In genomic region chr4:4430492-4431195, GRCh38 we compare ENCODE assay signal across 9 cellular contexts. TPM values are rescaled to one million over a fixed set of nuclear protein-coding genes. Genes with fewer than 3 reads are reported as not detected.
A peak's percentile ranks its signal among the peaks of the same experiment; 100 is the strongest.
DNase-seq lines count a peak whose midpoint lies in the region; ATAC-seq, FAIRE-seq and TF ChIP-seq lines count a peak whose summit lies in the region.
"Had no signal": no experiment of that assay in that cellular context is flagged by ENCODE, and none has a peak within 500 bp of the region (broad histone marks: within the 10 kb centered on the region; RNA-seq: fewer than 3 reads in every experiment).

No MANE protein-coding gene starts in this region.

- H2AK5ac ChIP-seq in H1 (ENCODE audit: low read depth, low read length), result no peak overlapping the region

- no peak overlapping the region for H3K4me3 ChIP-seq in HAP-1
- no peak overlapping the region for H3K4me3 ChIP-seq in H1 (ENCODE audit: extremely low read depth in 1 of 4, insufficient read depth in 2 of 4, low read depth in 3 of 4, low read length in 4 of 4)
- H3K4me3 ChIP-seq in naive thymus-derived CD4-positive, alpha-beta T cell (ENCODE audit: low read length), result no peak overlapping the region

- no peaks in the 10 kb centered on the region for H4K20me1 ChIP-seq in H1 (replicated peaks in 1 of 2; ENCODE audit: control insufficient read depth in 1 of 2, insufficient read depth in 2 of 2, low read length in 2 of 2)

- CTCF ChIA-PET in activated CD4-positive, alpha-beta T cell treated with anti-CD3 and anti-CD28 coated beads for 36 hours (lab: Charles Lee), result interaction anchor here (0.6 to 1.7 kb wide), 9 partner anchors 9 to 171 kb away, joined by 3 to 6 read pairs (median 3); no protein-coding TSS in a partner anchor
- CTCF ChIA-PET in H1 (lab: Charles Lee; ENCODE audit: partially characterized antibody), result interaction anchor here (0.6 to 3.8 kb wide), 43 partner anchors 10 to 1379 kb away, joined by 3 to 25 read pairs (median 5); no protein-coding TSS in a partner anchor
- CTCF ChIA-PET in naive thymus-derived CD4-positive, alpha-beta T cell (lab: Charles Lee), result interaction anchor here (0.9 to 4.4 kb wide), 7 partner anchors 14 to 180 kb away, joined by 3 to 31 read pairs (median 4); no protein-coding TSS in a partner anchor

- no peak for TF ChIP-seq EP300 in H1 (IDR thresholded peaks at IDR 0.05; ENCODE audit: borderline replicate concordance in 1 of 2, low read depth in 2 of 2, low read length in 2 of 2)

- intact Hi-C loops in activated CD4-positive, alpha-beta T cell treated with anti-CD3 and anti-CD28 coated beads for 36 hours (cut with DNase I, micrococcal nuclease), result loop anchor here (1.0 to 10.0 kb wide), 3 partner anchors 46 to 178 kb away; no protein-coding TSS in a partner anchor
- intact Hi-C loops in naive thymus-derived CD4-positive, alpha-beta T cell (cut with micrococcal nuclease), result loop anchor here (1.0 to 2.0 kb wide), 6 partner anchors 43 to 178 kb away; partner anchors contain the start of gene NSG1 (in 1 of the 2)

- no peaks in the 10 kb centered on the region for H3K9me3 Mint-ChIP-seq in activated CD4-positive, alpha-beta T cell treated with anti-CD3 and anti-CD28 coated beads for 36 hours (ENCODE audit: low read depth)
- H3K9me3 Mint-ChIP-seq in naive thymus-derived CD4-positive, alpha-beta T cell, result peaks cover 0 to 1% (median 0%) of the 10 kb centered on the region in 11 donors

- no peak overlapping the region for H3K4me2 ChIP-seq in H1 (ENCODE audit: insufficient read depth in 1 of 2, low read depth in 2 of 2, low read length in 2 of 2)

- FAIRE-seq in H1 (lab: Jason Lieb, UNC), result peak; percentile 88
- FAIRE-seq: A204.1 had no signal

- 56% methylated on average over 7 of the region's 7 CpGs; no CpG with 5 or more reads in 1 of the 2 experiments for WGBS in H1 (ENCODE audit: extremely low coverage in 1 of 2, insufficient coverage in 1 of 2, insufficient read length in 1 of 2, insufficient replicate concordance in 2 of 2, low coverage in 1 of 2, low lambda C conversion rate in 2 of 2, missing lambda C conversion rate in 1 of 2), 2 experiments

- H3K9me3 ChIP-seq in HAP-1 (no peaks in the 10 kb centered on the region), H1 (ENCODE audit: insufficient read depth in 2 of 2, low read depth in 1 of 2, low read length in 1 of 2) (no peaks in the 10 kb centered on the region)
- no peaks in the 10 kb centered on the region for H3K9me3 ChIP-seq in naive thymus-derived CD4-positive, alpha-beta T cell (ENCODE audit: control insufficient read depth in 2 of 3, low read length in 3 of 3)

- no peak overlapping the region for H3K56ac ChIP-seq in H1 (replicated peaks; ENCODE audit: insufficient read length, low read depth, low read length)

- no peak overlapping the region for H3K27ac ChIP-seq in H1 (ENCODE audit: low read depth, low read length)
- H3K27ac ChIP-seq in naive thymus-derived CD4-positive, alpha-beta T cell (ENCODE audit: low read depth, low read length), result no peak overlapping the region

- H4K91ac ChIP-seq in H1 (replicated peaks; ENCODE audit: insufficient read length, low read length), result no peak overlapping the region

- no peaks in the 10 kb centered on the region for H3K79me1 ChIP-seq in H1 (ENCODE audit: low read depth, low read length)

- H2BK120ac ChIP-seq in H1 (replicated peaks; ENCODE audit: low read depth, low read length), result no peak overlapping the region

- H3K79me2 ChIP-seq in H1 (ENCODE audit: control insufficient read depth in 1 of 2, insufficient read depth in 2 of 2, low read length in 2 of 2), result no peaks in the 10 kb centered on the region

- no peak overlapping the region for H3K4me3 Mint-ChIP-seq in activated CD4-positive, alpha-beta T cell treated with anti-CD3 and anti-CD28 coated beads for 36 hours
- H3K4me3 Mint-ChIP-seq in naive thymus-derived CD4-positive, alpha-beta T cell, result no peak overlapping the region

- H3K18ac ChIP-seq in H1 (ENCODE audit: extremely low read depth, low read length), result no peak overlapping the region

- no peak overlapping the region for H3K4ac ChIP-seq in H1 (replicated peaks; ENCODE audit: insufficient read length, low read depth, low read length)

- no peaks in the 10 kb centered on the region; the same call in 1 of the 2 replicates for H3K23me2 ChIP-seq in H1 (ENCODE audit: low read depth, low read length)

- DNase-seq in DMS 273 (lab: John Stamatoyannopoulos, UW; ENCODE audit: unreplicated experiment), result peak; percentile 63
- no peak for DNase-seq in DMS 273 treated with DMSO at 0.1 percent for 48 hours (lab: John Stamatoyannopoulos, UW)
- DNase-seq in HAP-1 (ENCODE audit: low spot score in 2 of 2), result peak; percentile 81 to 87
- peak; percentile 5 for DNase-seq in NCI-H146 treated with DMSO at 0.1 percent for 48 hours (lab: John Stamatoyannopoulos, UW; ENCODE audit: unreplicated experiment)
- DNase-seq in activated CD4-positive, alpha-beta T cell treated with anti-CD3 and anti-CD28 coated beads for 36 hours, result peak; percentile 80
- peak in 1 of 2 experiments; percentile 74 for DNase-seq in H1 (ENCODE audit: low read depth in 1 of 2, low spot score in 2 of 2)
- DNase-seq in naive thymus-derived CD4-positive, alpha-beta T cell, result peak in 8 of 9 donors; percentile 11 to 53 (median 35)
- no peak for DNase-seq in NCI-H187 treated with DMSO at 0.1 percent for 48 hours (lab: John Stamatoyannopoulos, UW)

- H3K9ac ChIP-seq in H1 (replicated peaks in 1 of 4; ENCODE audit: extremely low read depth in 1 of 4, low read depth in 3 of 4, low read length in 3 of 4), result no peak overlapping the region

- H3K27me3 Mint-ChIP-seq in activated CD4-positive, alpha-beta T cell treated with anti-CD3 and anti-CD28 coated beads for 36 hours, result no peaks in the 10 kb centered on the region
- H3K27me3 Mint-ChIP-seq in naive thymus-derived CD4-positive, alpha-beta T cell, result no peaks in the 10 kb centered on the region

- no peak overlapping the region for H4K5ac ChIP-seq in H1 (ENCODE audit: insufficient read length, low read depth, low read length)

- no peak overlapping the region for H3K27ac Mint-ChIP-seq in activated CD4-positive, alpha-beta T cell treated with anti-CD3 and anti-CD28 coated beads for 36 hours
- H3K27ac Mint-ChIP-seq in naive thymus-derived CD4-positive, alpha-beta T cell, result no peak overlapping the region

- H3K27me3 ChIP-seq in HAP-1 (ENCODE audit: low read depth) (no peaks in the 10 kb centered on the region), H1 (replicated peaks in 1 of 4; ENCODE audit: control insufficient read depth in 3 of 4, extremely low read depth in 1 of 4, insufficient read depth in 3 of 4, low read length in 3 of 4) (no peaks in the 10 kb centered on the region; a peak in 1 of 7 replicates)
- H3K27me3 ChIP-seq in naive thymus-derived CD4-positive, alpha-beta T cell (ENCODE audit: control insufficient read depth in 2 of 2, insufficient read depth in 2 of 2, low read length in 2 of 2), result no peaks in the 10 kb centered on the region

- H2BK15ac ChIP-seq in H1 (ENCODE audit: low read length), result no peak overlapping the region

- H3K36me3 ChIP-seq in HAP-1 (replicated peaks) (peaks cover 13% of the 10 kb centered on the region), H1 (ENCODE audit: control insufficient read depth in 2 of 4, insufficient read depth in 4 of 4, low read length in 3 of 4) (no peaks in the 10 kb centered on the region)
- peaks cover 0 to 16% (median 0%) of the 10 kb centered on the region in 3 experiments for H3K36me3 ChIP-seq in naive thymus-derived CD4-positive, alpha-beta T cell (ENCODE audit: control insufficient read depth in 2 of 3, insufficient read depth in 3 of 3, low read length in 3 of 3)

- H3K23ac ChIP-seq in H1 (ENCODE audit: insufficient read length), result no peak overlapping the region

- no peak for TF ChIP-seq POLR2A in H1 (IDR thresholded peaks at IDR 0.05; ENCODE audit: control extremely low read depth in 1 of 2, low read depth in 2 of 2, low read length in 2 of 2)

- H2BK5ac ChIP-seq in H1 (ENCODE audit: low read depth, low read length), result no peak overlapping the region

- no peak overlapping the region for H4K8ac ChIP-seq in H1 (ENCODE audit: extremely low read depth, insufficient read depth, low read length)

- POLR2A ChIA-PET in activated CD4-positive, alpha-beta T cell treated with anti-CD3 and anti-CD28 coated beads for 36 hours (lab: Charles Lee), result no interaction called here
- POLR2A ChIA-PET in H1 (lab: Charles Lee; ENCODE audit: partially characterized antibody), result interaction anchor here (1.9 kb wide), 1 partner anchor 10 kb away, joined by 4 read pairs; no protein-coding TSS in a partner anchor
- POLR2A ChIA-PET in naive thymus-derived CD4-positive, alpha-beta T cell (lab: Charles Lee), result no interaction called here

- H3K14ac ChIP-seq in H1 (ENCODE audit: insufficient read length), result no peak overlapping the region

- TF ChIP-seq CTCF in H1 (IDR thresholded peaks at IDR 0.05; ENCODE audit: control extremely low read depth in 1 of 3, insufficient read depth in 1 of 3, low read depth in 1 of 3, low read length in 3 of 3), result peak in 2 of 3 experiments; percentile 82 to 98; a peak in 3 of 4 replicates

- in situ Hi-C loops in HAP-1 (cut with MboI; ENCODE audit: low sequenced_read_pairs), result no loop called here

- peaks cover 42% of the 10 kb centered on the region for H3K4me1 ChIP-seq in HAP-1
- peaks cover 13 to 23% (median 18%) of the 10 kb centered on the region in 4 experiments for H3K4me1 ChIP-seq in H1 (replicated peaks in 1 of 4; ENCODE audit: control insufficient read depth in 3 of 4, insufficient read depth in 4 of 4, low read length in 3 of 4)
- H3K4me1 ChIP-seq in naive thymus-derived CD4-positive, alpha-beta T cell (ENCODE audit: control insufficient read depth in 2 of 2, insufficient read depth in 2 of 2, low read length in 2 of 2), result no peaks in the 10 kb centered on the region

- H2BK12ac ChIP-seq in H1 (ENCODE audit: low read depth, low read length), result no peak overlapping the region

- no peak overlapping the region for H2AFZ ChIP-seq in H1 (ENCODE audit: low read length)

- peak; percentile 70 to 76 for TF ChIP-seq RAD21 in H1 (IDR thresholded peaks at IDR 0.05 in 1 of 2, conservative IDR thresholded peaks at IDR 0.05 in 1 of 2; ENCODE audit: low read depth in 2 of 2, low read length in 2 of 2)

- ATAC-seq in activated CD4-positive, alpha-beta T cell treated with anti-CD3 and anti-CD28 coated beads for 36 hours, result peak; percentile 96
- peak; percentile 87 for ATAC-seq in naive thymus-derived CD4-positive, alpha-beta T cell

- H2BK20ac ChIP-seq in H1 (ENCODE audit: low read length), result no peak overlapping the region

- H3K36me3 Mint-ChIP-seq in activated CD4-positive, alpha-beta T cell treated with anti-CD3 and anti-CD28 coated beads for 36 hours (ENCODE audit: low read depth), result peaks cover 3% of the 10 kb centered on the region
- H3K36me3 Mint-ChIP-seq in naive thymus-derived CD4-positive, alpha-beta T cell, result peaks cover 0 to 25% (median 3%) of the 10 kb centered on the region in 5 donors

- peaks cover 5% of the 10 kb centered on the region for H3K4me1 Mint-ChIP-seq in activated CD4-positive, alpha-beta T cell treated with anti-CD3 and anti-CD28 coated beads for 36 hours
- peaks cover 0 to 6% (median 3%) of the 10 kb centered on the region in 7 donors for H3K4me1 Mint-ChIP-seq in naive thymus-derived CD4-positive, alpha-beta T cell

RNA-seq across cellular contexts. Expression of gene NSG1, which starts 43.7 kb away (rescaled TPM):
- 1 to 10 TPM; 4.1 to 5.3 TPM for total RNA-seq in activated CD4-positive, alpha-beta T cell treated with anti-CD3 and anti-CD28 coated beads for 36 hours
- 56.6 and 61.4 TPM in 2 replicates for total RNA-seq in H1 (2021; fragmentation: NEBNext Ultra II Directional; extraction: Animal tissue kit (Norgen Biotek cat#: 25700))
- 35.7 and 60.0 TPM in 2 replicates for polyA plus RNA-seq in H1 (2011; rRNA removed)
- 34.1 TPM for polyA plus RNA-seq in H1 (2011; cell fraction: cytosol; rRNA removed)
- 44.9 TPM for polyA plus RNA-seq in H1 (2011; cell fraction: nucleus; rRNA removed)
- polyA plus RNA-seq in H1 (2012, experiment 1 of 2), result 52.4 to 65.6 TPM (median 59.1 TPM) in 4 replicates
- 30.2 TPM for polyA plus RNA-seq in H1 (2012, experiment 2 of 2)
- 44.8 TPM for polyA plus RNA-seq in H1 (2013, experiment 1 of 2)
- 56.6 TPM for polyA plus RNA-seq in H1 (2013, experiment 2 of 2)
- polyA minus RNA-seq in H1 (2011; rRNA and poly(A)+ RNA removed), result 30.0 and 42.4 TPM in 2 replicates
- 14.4 TPM for polyA minus RNA-seq in H1 (2011; cell fraction: cytosol; rRNA and poly(A)+ RNA removed)
- polyA minus RNA-seq in H1 (2011; cell fraction: nucleus; rRNA and poly(A)+ RNA removed), result 11.0 TPM
- total RNA-seq in naive thymus-derived CD4-positive, alpha-beta T cell, result 10 to 100 TPM in 3 of 5 experiments, 1 to 10 TPM in 1, under 1 TPM in 1; 0.90 to 24.5 (median 19.5) TPM
- polyA plus RNA-seq in naive thymus-derived CD4-positive, alpha-beta T cell, result 10 to 100 TPM in 1 of 2 donors, under 1 TPM in 1; 0.53 to 19.7 TPM

Comparison
In these comparisons a context has a peak if more than half of its experiments do, and no peak if none do; other contexts are left out.
1. DNase-seq: peak in DMS 273 (single experiment), HAP-1 (2 of 2), NCI-H146 treated with DMSO at 0.1 percent for 48 hours (single experiment), activated CD4-positive, alpha-beta T cell treated with anti-CD3 and anti-CD28 coated beads for 36 hours (single experiment) and naive thymus-derived CD4-positive, alpha-beta T cell (8 of 9); none in DMS 273 treated with DMSO at 0.1 percent for 48 hours (single experiment) and NCI-H187 treated with DMSO at 0.1 percent for 48 hours (single experiment).